8 cellular contexts compared by ENCODE assay signal in the genomic region with DNA sequence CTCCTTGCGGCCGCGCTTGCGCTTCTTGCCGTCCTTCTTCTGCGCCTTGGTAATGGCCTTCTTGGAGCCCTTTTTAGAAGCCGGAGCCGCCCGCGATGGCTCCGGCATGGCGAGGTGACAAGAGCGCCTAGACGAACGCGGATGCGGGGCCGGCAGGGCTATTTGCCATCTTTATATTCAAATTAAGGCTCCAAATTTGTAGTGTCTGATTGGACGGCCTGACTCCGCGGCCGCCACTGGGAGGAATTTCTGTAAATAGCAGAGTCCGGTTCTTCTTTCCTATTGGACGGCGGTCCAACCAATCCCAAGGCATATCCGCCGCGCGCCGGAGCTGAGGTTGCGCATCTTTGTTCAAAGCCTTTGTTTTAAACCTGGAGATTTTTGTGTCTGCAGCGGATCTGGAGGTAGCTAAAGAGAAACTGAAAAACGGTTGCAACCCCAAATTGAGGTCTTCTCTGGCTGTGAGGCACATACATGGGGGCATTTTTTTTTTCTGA. TPM values are rescaled to one million over a fixed set of nuclear protein-coding genes. Genes with fewer than 3 reads are reported as not detected.
DNase-seq lines count a peak whose midpoint lies in the region.

No MANE protein-coding gene starts in this region.

- H3K4me1 ChIP-seq in HAP-1: peaks cover 3% of the 10 kb centered on the region

- H3K4me3 ChIP-seq in HAP-1: no peak overlapping the region

- H3K9me3 ChIP-seq in HAP-1: no peaks in the 10 kb centered on the region

- in situ Hi-C loops in G401 (cut with HindIII; ENCODE audit: low sequenced_read_pairs) (no loop called here), HAP-1 (cut with MboI; ENCODE audit: low sequenced_read_pairs) (no loop called here)

- H3K36me3 ChIP-seq in HAP-1 (replicated peaks): no peaks in the 10 kb centered on the region

- DNase-seq in G401 (ENCODE audit: low spot score) (peak; percentile 96), H4 (ENCODE audit: low spot score) (peak; percentile 89), NCI-H1436 (lab: John Stamatoyannopoulos, UW) (peak; percentile 95), cerebellum (ENCODE audit: low spot score) (peak; percentile 96), kidney tubule cell (ENCODE audit: low spot score) (peak; percentile 57), HAP-1 (ENCODE audit: low spot score in 2 of 2) (no peak)
- peak; percentile 78 to 83 for DNase-seq in activated CD4-positive, alpha-beta T cell treated with anti-CD3 and anti-CD28 coated beads for 24 hours (ENCODE audit: low read depth in 2 of 2)
- peak; percentile 89 for DNase-seq in stimulated activated CD4-positive, alpha-beta T cell treated with anti-CD3 and anti-CD28 coated beads, Interleukin-4, amount 100 ng/mL, for 24 hours

- no peaks in the 10 kb centered on the region; the same call in 1 of the 2 replicates for H3K27me3 ChIP-seq in HAP-1 (ENCODE audit: low read depth)

RNA-seq across cellular contexts. Expression of gene RNF187, which starts 22.6 kb away (rescaled TPM):
- total RNA-seq in G401 (2014; rRNA removed; shearing (Covaris generic)): 136 and 168 TPM in 2 replicates
- total RNA-seq in H4 (2014; rRNA removed; shearing (Covaris generic)): 44.9 and 80.6 TPM in 2 replicates
- total RNA-seq in cerebellum: 48.5 TPM

RNA-seq across cellular contexts. Expression of gene TRIM17, which starts 47.9 kb away (rescaled TPM):
- total RNA-seq in G401 (2014; rRNA removed; shearing (Covaris generic)): not detected in 2 replicates
- not detected in 2 replicates for total RNA-seq in H4 (2014; rRNA removed; shearing (Covaris generic))
- total RNA-seq in cerebellum: 4.0 TPM

RNA-seq across cellular contexts. Expression of gene TRIM11, which starts 57.9 kb away (rescaled TPM):
- 40.4 and 43.6 TPM in 2 replicates for total RNA-seq in G401 (2014; rRNA removed; shearing (Covaris generic))
- 6.8 and 8.4 TPM in 2 replicates for total RNA-seq in H4 (2014; rRNA removed; shearing (Covaris generic))
- total RNA-seq in cerebellum: 16.1 TPM

Comparison
In these comparisons a context has a peak if more than half of its experiments do, and no peak if none do; other contexts are left out.
1. DNase-seq: peak in G401 (single experiment), H4 (single experiment), NCI-H1436 (single experiment), activated CD4-positive, alpha-beta T cell treated with anti-CD3 and anti-CD28 coated beads for 24 hours (2 of 2), cerebellum (single experiment), kidney tubule cell (single experiment) and stimulated activated CD4-positive, alpha-beta T cell treated with anti-CD3 and anti-CD28 coated beads, Interleukin-4, amount 100 ng/mL, for 24 hours (single experiment); none in HAP-1 (0 of 2).